Comparison of ENCODE assay signal across 21 cellular contexts in the genomic region with DNA sequence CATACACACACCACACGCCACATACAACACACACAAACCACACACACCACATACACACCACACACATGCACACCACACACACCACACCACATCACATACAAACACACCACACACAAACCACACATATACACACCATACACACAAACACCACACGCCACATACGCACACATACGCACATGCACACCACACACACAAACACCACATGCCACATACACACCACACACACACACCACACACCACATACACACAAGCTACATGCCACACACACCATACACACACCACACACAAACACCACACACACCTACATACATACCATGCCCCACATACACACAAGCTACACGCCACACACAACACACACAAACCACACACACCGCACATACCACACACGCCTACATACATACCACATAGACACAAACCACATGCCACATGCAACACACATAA. TPM values are rescaled to one million over a fixed set of nuclear protein-coding genes. Genes with fewer than 3 reads are reported as not detected.
DNase-seq lines count a peak whose midpoint lies in the region; ATAC-seq, FAIRE-seq and TF ChIP-seq lines count a peak whose summit lies in the region.
"Had no signal": no experiment of that assay in that cellular context is flagged by ENCODE, and none has a peak within 500 bp of the region (broad histone marks: within the 10 kb centered on the region; RNA-seq: fewer than 3 reads in every experiment).

No MANE protein-coding gene starts in this region.

- TF ChIP-seq POLR2A in HepG2 (IDR thresholded peaks at IDR 0.05; ENCODE audit: insufficient read depth in 1 of 2, low read depth in 2 of 2, low read length in 2 of 2) (no peak), right lobe of liver (IDR thresholded peaks at IDR 0.05) (no peak), endothelial cell of umbilical vein (IDR thresholded peaks at IDR 0.05; ENCODE audit: low read depth, low read length) (no peak)

- H3K79me2 ChIP-seq in HepG2 (ENCODE audit: insufficient read depth, low read length) (no peaks in the 10 kb centered on the region), endothelial cell of umbilical vein (ENCODE audit: control insufficient read depth, insufficient read depth, low read length) (no peaks in the 10 kb centered on the region)

- H3K9ac ChIP-seq in HepG2 (ENCODE audit: insufficient read depth, low read depth, low read length) (no peak overlapping the region), endothelial cell of umbilical vein (replicated peaks; ENCODE audit: extremely low read depth, insufficient read depth, low read length) (no peak overlapping the region)

- no peaks in the 10 kb centered on the region for H3K9me1 ChIP-seq in endothelial cell of umbilical vein (replicated peaks; ENCODE audit: control insufficient read depth, extremely low read depth, insufficient read depth, low read length)

- FAIRE-seq in HepG2 (lab: Jason Lieb, UNC), result peak; percentile 8
- peak; percentile 43 for FAIRE-seq in endothelial cell of umbilical vein (lab: Jason Lieb, UNC)
- FAIRE-seq in urothelium cell line (lab: Jason Lieb, UNC), result peak; percentile 99
- FAIRE-seq: G401.6 had no signal

- no peaks in the 10 kb centered on the region for H3K36me3 Mint-ChIP-seq in activated CD4-positive, alpha-beta T cell treated with anti-CD3 and anti-CD28 coated beads for 36 hours (ENCODE audit: low read depth)
- H3K36me3 Mint-ChIP-seq: CD8-positive, alpha-beta T cell had no signal

- intact Hi-C loops in HepG2 (cut with micrococcal nuclease; ENCODE audit: unreplicated experiment), result no loop called here
- intact Hi-C loops in right lobe of liver (cut with DNase I), result no loop called here
- intact Hi-C loops in endothelial cell of umbilical vein (cut with micrococcal nuclease), result no loop called here
- intact Hi-C loops in activated CD4-positive, alpha-beta T cell treated with anti-CD3 and anti-CD28 coated beads for 36 hours (cut with DNase I, micrococcal nuclease), result loop anchor here (2.0 kb wide), 2 partner anchors 116 to 234 kb away; partner anchors contain the start of gene TSPAN32 (in 1 of the 2)

- H3K4me2 ChIP-seq in HepG2 (ENCODE audit: low read depth, low read length) (no peak overlapping the region), endothelial cell of umbilical vein (ENCODE audit: insufficient read depth, low read length) (no peak overlapping the region)
- H3K4me2 ChIP-seq: PC-9 had no signal

- H2AFZ ChIP-seq in HepG2 (ENCODE audit: low read length) (no peak overlapping the region), endothelial cell of umbilical vein (ENCODE audit: low read depth, low read length) (no peak overlapping the region)
- H2AFZ ChIP-seq: PC-9 had no signal

- TF ChIP-seq EP300 in HepG2 (IDR thresholded peaks at IDR 0.05; ENCODE audit: low read depth in 2 of 2, low read length in 2 of 2) (no peak), HepG2 (CRISPR knock-in tag; IDR thresholded peaks at IDR 0.05; ENCODE audit: borderline replicate concordance) (no peak)

- dilution Hi-C loops in endothelial cell of umbilical vein (cut with MboI; ENCODE audit: extremely low pct_ligation_motif_present, low sequenced_read_pairs), result no loop called here

- ATAC-seq in HepG2 (no peak), right lobe of liver (no peak), foreskin keratinocyte (no peak), HG02678 (IDR thresholded peaks at IDR 0.05; ENCODE audit: unreplicated experiment) (no peak)
- ATAC-seq in activated CD4-positive, alpha-beta T cell treated with anti-CD3 and anti-CD28 coated beads for 36 hours, result no peak

- H3K4me1 Mint-ChIP-seq in activated CD4-positive, alpha-beta T cell treated with anti-CD3 and anti-CD28 coated beads for 36 hours, result no peaks in the 10 kb centered on the region

- H3K27ac ChIP-seq in HepG2 (ENCODE audit: extremely low read length, insufficient read depth, low read length) (no peak overlapping the region), right lobe of liver (no peak overlapping the region), RWPE1 (peak overlapping the region; percentile 74; the same call in 1 of the 2 replicates), endothelial cell of umbilical vein (ENCODE audit: insufficient read depth, low read depth, low read length) (no peak overlapping the region), foreskin keratinocyte (no peak overlapping the region)
- H3K27ac ChIP-seq: C4-2B, PC-9, SJSA1 had no signal

- H3K27ac Mint-ChIP-seq in activated CD4-positive, alpha-beta T cell treated with anti-CD3 and anti-CD28 coated beads for 36 hours, result no peak overlapping the region
- H3K27ac Mint-ChIP-seq: CD8-positive, alpha-beta T cell had no signal

- H3K9me3 ChIP-seq in HepG2 (ENCODE audit: low read length), result no peaks in the 10 kb centered on the region
- H3K9me3 ChIP-seq in right lobe of liver, result no peaks in the 10 kb centered on the region
- no peaks in the 10 kb centered on the region for H3K9me3 ChIP-seq in endothelial cell of umbilical vein (replicated peaks; ENCODE audit: control insufficient read depth, insufficient read depth, low read length)
- H3K9me3 ChIP-seq: Caco-2, MG63, SJSA1 had no signal

- H4K20me1 ChIP-seq in HepG2 (ENCODE audit: insufficient read depth, low read length) (no peaks in the 10 kb centered on the region), endothelial cell of umbilical vein (replicated peaks; ENCODE audit: control insufficient read depth, extremely low read depth, insufficient read depth, low read length) (no peaks in the 10 kb centered on the region)

- WGBS in HepG2 (ENCODE audit: low lambda C conversion rate), result 72% methylated on average over 7 of the region's 7 CpGs
- 78% methylated on average over 4 of the region's 7 CpGs for WGBS in right lobe of liver (ENCODE audit: insufficient coverage, low coverage, low lambda C conversion rate, missing lambda C conversion rate)

- TF ChIP-seq RAD21 in HepG2 (CRISPR knock-in tag; IDR thresholded peaks at IDR 0.05), result no peak

- BruUV-seq in HepG2 (replicated peaks; lab: Mats Ljungman, UMichigan) (no TSS peak), endothelial cell of umbilical vein (replicated peaks; lab: Mats Ljungman, UMichigan) (no TSS peak)

- no peaks in the 10 kb centered on the region for H3K9me3 Mint-ChIP-seq in activated CD4-positive, alpha-beta T cell treated with anti-CD3 and anti-CD28 coated beads for 36 hours (ENCODE audit: low read depth)
- H3K9me3 Mint-ChIP-seq: CD8-positive, alpha-beta T cell had no signal

- no peak overlapping the region for H3K4me3 Mint-ChIP-seq in activated CD4-positive, alpha-beta T cell treated with anti-CD3 and anti-CD28 coated beads for 36 hours
- H3K4me3 Mint-ChIP-seq: CD8-positive, alpha-beta T cell had no signal

- DNase-seq in HepG2 (ENCODE audit: low spot score) (no peak), right lobe of liver (no peak), RWPE1 (ENCODE audit: low spot score) (no peak), endothelial cell of umbilical vein (ENCODE audit: low read depth, low spot score) (no peak), urothelium cell line (ENCODE audit: low spot score) (no peak), foreskin keratinocyte (no peak)
- DNase-seq in activated CD4-positive, alpha-beta T cell treated with anti-CD3 and anti-CD28 coated beads for 36 hours, result no peak
- DNase-seq: MG63, NCI-H446 treated with DMSO at 0.1 percent for 48 hours, PC-9, Right ventricle myocardium superior had no signal

- CTCF ChIA-PET in HepG2 (lab: Yijun Ruan, JAX; ENCODE audit: low intra/inter-chr PET ratio, low total read pairs), result interaction anchor here (1.1 to 2.3 kb wide), 4 partner anchors 8 to 234 kb away, joined by 3 to 28 read pairs (median 5); no protein-coding TSS in a partner anchor
- CTCF ChIA-PET in RWPE1 (lab: Yijun Ruan, JAX), result no interaction called here
- CTCF ChIA-PET in endothelial cell of umbilical vein (lab: Charles Lee), result interaction anchor here (1.0 to 2.6 kb wide), 2 partner anchors 119 to 233 kb away, joined by 3 to 43 read pairs; no protein-coding TSS in a partner anchor
- CTCF ChIA-PET in activated CD4-positive, alpha-beta T cell treated with anti-CD3 and anti-CD28 coated beads for 36 hours (lab: Charles Lee), result interaction anchor here (0.5 to 3.0 kb wide), 4 partner anchors 196 to 293 kb away, joined by 3 to 19 read pairs (median 3); no protein-coding TSS in a partner anchor

- H3K36me3 ChIP-seq in HepG2 (replicated peaks in 1 of 2; ENCODE audit: control insufficient read depth in 1 of 2, insufficient read depth in 2 of 2, low read length in 2 of 2) (no peaks in the 10 kb centered on the region), right lobe of liver (no peaks in the 10 kb centered on the region), endothelial cell of umbilical vein (ENCODE audit: control insufficient read depth in 2 of 2, extremely low read depth in 1 of 2, insufficient read depth in 2 of 2, low read length in 2 of 2) (no peaks in the 10 kb centered on the region)
- H3K36me3 ChIP-seq: MG63, SJSA1 had no signal

- in situ Hi-C loops in HepG2 (cut with HindIII; ENCODE audit: extremely low pct_ligation_motif_present, low pct_unique_long_range_greater_than_20kb), result no loop called here

- no peaks in the 10 kb centered on the region for H3K4me1 ChIP-seq in HepG2 (ENCODE audit: insufficient read depth, low read length)
- no peaks in the 10 kb centered on the region for H3K4me1 ChIP-seq in right lobe of liver
- H3K4me1 ChIP-seq in endothelial cell of umbilical vein (ENCODE audit: control insufficient read depth, extremely low read depth, insufficient read depth, low read length), result no peaks in the 10 kb centered on the region
- no peaks in the 10 kb centered on the region for H3K4me1 ChIP-seq in foreskin keratinocyte
- H3K4me1 ChIP-seq: SJSA1 had no signal

- H3K27me3 Mint-ChIP-seq in activated CD4-positive, alpha-beta T cell treated with anti-CD3 and anti-CD28 coated beads for 36 hours, result peaks cover 9% of the 10 kb centered on the region

- no peak for TF ChIP-seq CTCF in HepG2 (CRISPR knock-in tag; IDR thresholded peaks at IDR 0.05)
- no peak for TF ChIP-seq CTCF in right lobe of liver (IDR thresholded peaks at IDR 0.05)
- TF ChIP-seq CTCF in RWPE1 (conservative IDR thresholded peaks at IDR 0.05; ENCODE audit: low read depth), result no peak
- no peak for TF ChIP-seq CTCF in endothelial cell of umbilical vein (IDR thresholded peaks at IDR 0.05; ENCODE audit: extremely low read depth in 1 of 2, insufficient read depth in 1 of 2, low read depth in 1 of 2, low read length in 2 of 2)
- TF ChIP-seq CTCF in foreskin keratinocyte (conservative IDR thresholded peaks at IDR 0.05), result no peak

- H3K27me3 ChIP-seq in HepG2 (ENCODE audit: control insufficient read depth in 1 of 2, insufficient read depth in 2 of 2, low read length in 2 of 2) (peaks cover 5 to 71% of the 10 kb centered on the region in 2 experiments), right lobe of liver (no peaks in the 10 kb centered on the region), endothelial cell of umbilical vein (ENCODE audit: control insufficient read depth in 2 of 2, insufficient read depth in 2 of 2, low read length in 2 of 2) (peaks cover 0 to 6% of the 10 kb centered on the region in 2 experiments), foreskin keratinocyte (no peaks in the 10 kb centered on the region)
- H3K27me3 ChIP-seq: MG63 had no signal

- POLR2A ChIA-PET in HepG2 (lab: Yijun Ruan, JAX), result no interaction called here
- POLR2A ChIA-PET in RWPE1 (lab: Yijun Ruan, JAX; ENCODE audit: low non-redundant PET), result no interaction called here
- POLR2A ChIA-PET in endothelial cell of umbilical vein (lab: Charles Lee), result no interaction called here
- POLR2A ChIA-PET in activated CD4-positive, alpha-beta T cell treated with anti-CD3 and anti-CD28 coated beads for 36 hours (lab: Charles Lee), result no interaction called here

- no peak overlapping the region for H3K4me3 ChIP-seq in HepG2 (replicated peaks in 1 of 3; ENCODE audit: insufficient read depth in 1 of 3, low read depth in 2 of 3, low read length in 3 of 3)
- no peak overlapping the region for H3K4me3 ChIP-seq in right lobe of liver
- H3K4me3 ChIP-seq in endothelial cell of umbilical vein (replicated peaks in 1 of 3; ENCODE audit: insufficient read depth in 1 of 3, low read depth in 1 of 3, low read length in 3 of 3), result no peak overlapping the region
- H3K4me3 ChIP-seq: MG63, PC-9, SJSA1 had no signal

RNA-seq across cellular contexts. Expression of gene TH, which starts 15.7 kb away (rescaled TPM):
- total RNA-seq in HepG2 (2016; rRNA removed; fragmentation: Illumina TruSeq; extraction: Trizol) (not detected in 2 replicates), right lobe of liver (under 1 TPM in 2 of 6 experiments, not detected in 4; 0.51 to 0.64 TPM), endothelial cell of umbilical vein (not detected in 2 replicates), foreskin keratinocyte (2.0 and 2.9 TPM in 2 replicates)
- not detected in 2 replicates for total RNA-seq in HepG2 (2016; cell fraction: cytosol; rRNA removed; fragmentation: Illumina TruSeq; extraction: Trizol; ENCODE audit: low read depth)
- total RNA-seq in HepG2 (2016; cell fraction: insoluble cytoplasmic fraction; rRNA removed; fragmentation: Illumina TruSeq; extraction: Trizol), result not detected in 2 replicates
- not detected in 2 replicates for total RNA-seq in HepG2 (2016; cell fraction: membrane; rRNA removed; fragmentation: Illumina TruSeq; extraction: Trizol)
- not detected in 2 replicates for total RNA-seq in HepG2 (2016; cell fraction: nucleus; rRNA removed; fragmentation: Illumina TruSeq; extraction: Trizol)
- polyA plus RNA-seq in HepG2 (2011; rRNA removed) (0.36 and 0.42 TPM in 2 replicates), endothelial cell of umbilical vein (not detected in 2 replicates), foreskin keratinocyte (3.6 and 3.7 TPM in 2 replicates)
- polyA plus RNA-seq in HepG2 (2011; cell fraction: cytosol; rRNA removed), result 0.08 and 0.15 TPM in 2 replicates
- polyA plus RNA-seq in HepG2 (2011; cell fraction: nucleus; rRNA removed), result 3.1 and 4.3 TPM in 2 replicates
- not detected in 2 replicates for polyA plus RNA-seq in HepG2 (2012)
- not detected in 2 replicates for polyA plus RNA-seq in HepG2 (2016; cell fraction: cytosol; fragmentation: Illumina TruSeq; extraction: Trizol; ENCODE audit: low read depth)
- not detected in 2 replicates for polyA plus RNA-seq in HepG2 (2016; cell fraction: insoluble cytoplasmic fraction; fragmentation: Illumina TruSeq; extraction: Trizol; ENCODE audit: low read depth)
- polyA plus RNA-seq in HepG2 (2016; cell fraction: membrane; fragmentation: Illumina TruSeq; extraction: Trizol; ENCODE audit: low read depth), result not detected in 2 replicates
- not detected in 2 replicates for polyA plus RNA-seq in HepG2 (2016; cell fraction: nucleus; fragmentation: Illumina TruSeq; extraction: Trizol; ENCODE audit: insufficient read depth, low read depth)
- polyA minus RNA-seq in HepG2 (2011; rRNA and poly(A)+ RNA removed; ENCODE audit: low replicate concordance), result not detected in 2 replicates
- polyA minus RNA-seq in HepG2 (2011; cell fraction: cytosol; rRNA and poly(A)+ RNA removed), result not detected in 2 replicates
- polyA minus RNA-seq in HepG2 (2011; cell fraction: nucleus; rRNA and poly(A)+ RNA removed), result not detected in 2 replicates
- not detected in 2 replicates for polyA plus RNA-seq in endothelial cell of umbilical vein (2011; cell fraction: cytosol; rRNA removed)
- not detected in 2 replicates for polyA plus RNA-seq in endothelial cell of umbilical vein (2011; cell fraction: nucleus; rRNA removed)
- polyA plus RNA-seq in endothelial cell of umbilical vein (2012), result not detected in 2 replicates
- polyA minus RNA-seq in endothelial cell of umbilical vein, result not detected in 2 replicates
- polyA minus RNA-seq in endothelial cell of umbilical vein (2011; cell fraction: cytosol; rRNA and poly(A)+ RNA removed), result not detected
- polyA minus RNA-seq in endothelial cell of umbilical vein (2011; cell fraction: nucleus; rRNA and poly(A)+ RNA removed), result not detected in 2 replicates
- not detected for total RNA-seq in activated CD4-positive, alpha-beta T cell treated with anti-CD3 and anti-CD28 coated beads for 36 hours
- total RNA-seq: Caco-2; CD8-positive, alpha-beta T cell; H4; LHCN-M2; Right ventricle myocardium superior; SJSA1 had no signal
- polyA plus RNA-seq: AG04450 had no signal

RNA-seq across cellular contexts. Expression of gene INS, which starts 26.3 kb away (rescaled TPM):
- total RNA-seq in HepG2 (2016; rRNA removed; fragmentation: Illumina TruSeq; extraction: Trizol) (not detected in 2 replicates), right lobe of liver (not detected), endothelial cell of umbilical vein (not detected in 2 replicates), foreskin keratinocyte (not detected in 2 replicates)
- not detected in 2 replicates for total RNA-seq in HepG2 (2016; cell fraction: cytosol; rRNA removed; fragmentation: Illumina TruSeq; extraction: Trizol; ENCODE audit: low read depth)
- not detected in 2 replicates for total RNA-seq in HepG2 (2016; cell fraction: insoluble cytoplasmic fraction; rRNA removed; fragmentation: Illumina TruSeq; extraction: Trizol)
- total RNA-seq in HepG2 (2016; cell fraction: membrane; rRNA removed; fragmentation: Illumina TruSeq; extraction: Trizol), result not detected in 2 replicates
- total RNA-seq in HepG2 (2016; cell fraction: nucleus; rRNA removed; fragmentation: Illumina TruSeq; extraction: Trizol), result not detected in 2 replicates
- polyA plus RNA-seq in HepG2 (2011; rRNA removed) (not detected in 2 replicates), endothelial cell of umbilical vein (not detected in 2 replicates), foreskin keratinocyte (not detected in 2 replicates)
- not detected in 2 replicates for polyA plus RNA-seq in HepG2 (2011; cell fraction: cytosol; rRNA removed)
- not detected in 2 replicates for polyA plus RNA-seq in HepG2 (2011; cell fraction: nucleus; rRNA removed)
- not detected in 2 replicates for polyA plus RNA-seq in HepG2 (2012)
- not detected in 2 replicates for polyA plus RNA-seq in HepG2 (2016; cell fraction: cytosol; fragmentation: Illumina TruSeq; extraction: Trizol; ENCODE audit: low read depth)
- not detected in 2 replicates for polyA plus RNA-seq in HepG2 (2016; cell fraction: insoluble cytoplasmic fraction; fragmentation: Illumina TruSeq; extraction: Trizol; ENCODE audit: low read depth)
- not detected in 2 replicates for polyA plus RNA-seq in HepG2 (2016; cell fraction: membrane; fragmentation: Illumina TruSeq; extraction: Trizol; ENCODE audit: low read depth)
- not detected in 2 replicates for polyA plus RNA-seq in HepG2 (2016; cell fraction: nucleus; fragmentation: Illumina TruSeq; extraction: Trizol; ENCODE audit: insufficient read depth, low read depth)
- not detected in 2 replicates for polyA minus RNA-seq in HepG2 (2011; rRNA and poly(A)+ RNA removed; ENCODE audit: low replicate concordance)
- not detected in 2 replicates for polyA minus RNA-seq in HepG2 (2011; cell fraction: cytosol; rRNA and poly(A)+ RNA removed)
- not detected in 2 replicates for polyA minus RNA-seq in HepG2 (2011; cell fraction: nucleus; rRNA and poly(A)+ RNA removed)
- polyA plus RNA-seq in endothelial cell of umbilical vein (2011; cell fraction: cytosol; rRNA removed), result not detected in 2 replicates
- not detected in 2 replicates for polyA plus RNA-seq in endothelial cell of umbilical vein (2011; cell fraction: nucleus; rRNA removed)
- not detected in 2 replicates for polyA plus RNA-seq in endothelial cell of umbilical vein (2012)
- polyA minus RNA-seq in endothelial cell of umbilical vein, result not detected in 2 replicates
- polyA minus RNA-seq in endothelial cell of umbilical vein (2011; cell fraction: cytosol; rRNA and poly(A)+ RNA removed), result not detected
- polyA minus RNA-seq in endothelial cell of umbilical vein (2011; cell fraction: nucleus; rRNA and poly(A)+ RNA removed), result not detected in 2 replicates
- not detected for total RNA-seq in activated CD4-positive, alpha-beta T cell treated with anti-CD3 and anti-CD28 coated beads for 36 hours
- total RNA-seq: Caco-2; CD8-positive, alpha-beta T cell; H4; LHCN-M2; PC-9; Right ventricle myocardium superior; RPMI7951; SJSA1 had no signal
- polyA plus RNA-seq: AG04450 had no signal

RNA-seq across cellular contexts. Expression of gene IGF2, which starts 48.1 kb away (rescaled TPM):
- total RNA-seq in HepG2 (2016; rRNA removed; fragmentation: Illumina TruSeq; extraction: Trizol), result 79.1 and 138 TPM in 2 replicates
- total RNA-seq in HepG2 (2016; cell fraction: cytosol; rRNA removed; fragmentation: Illumina TruSeq; extraction: Trizol; ENCODE audit: low read depth), result 150 and 154 TPM in 2 replicates
- 71.0 and 125 TPM in 2 replicates for total RNA-seq in HepG2 (2016; cell fraction: insoluble cytoplasmic fraction; rRNA removed; fragmentation: Illumina TruSeq; extraction: Trizol)
- total RNA-seq in HepG2 (2016; cell fraction: membrane; rRNA removed; fragmentation: Illumina TruSeq; extraction: Trizol), result 362 and 363 TPM in 2 replicates
- total RNA-seq in HepG2 (2016; cell fraction: nucleus; rRNA removed; fragmentation: Illumina TruSeq; extraction: Trizol), result 89.6 and 109 TPM in 2 replicates
- polyA plus RNA-seq in HepG2 (2011; rRNA removed), result 254 and 379 TPM in 2 replicates
- 454 and 616 TPM in 2 replicates for polyA plus RNA-seq in HepG2 (2011; cell fraction: cytosol; rRNA removed)
- 839 and 1,149 TPM in 2 replicates for polyA plus RNA-seq in HepG2 (2011; cell fraction: nucleus; rRNA removed)
- 4,210 and 4,559 TPM in 2 replicates for polyA plus RNA-seq in HepG2 (2012)
- polyA plus RNA-seq in HepG2 (2016; cell fraction: cytosol; fragmentation: Illumina TruSeq; extraction: Trizol; ENCODE audit: low read depth), result 341 and 387 TPM in 2 replicates
- polyA plus RNA-seq in HepG2 (2016; cell fraction: insoluble cytoplasmic fraction; fragmentation: Illumina TruSeq; extraction: Trizol; ENCODE audit: low read depth), result 1,191 and 1,950 TPM in 2 replicates
- polyA plus RNA-seq in HepG2 (2016; cell fraction: membrane; fragmentation: Illumina TruSeq; extraction: Trizol; ENCODE audit: low read depth), result 1,798 and 2,413 TPM in 2 replicates
- 949 and 1,082 TPM in 2 replicates for polyA plus RNA-seq in HepG2 (2016; cell fraction: nucleus; fragmentation: Illumina TruSeq; extraction: Trizol; ENCODE audit: insufficient read depth, low read depth)
- polyA minus RNA-seq in HepG2 (2011; rRNA and poly(A)+ RNA removed; ENCODE audit: low replicate concordance), result 0.19 and 781 TPM in 2 replicates
- polyA minus RNA-seq in HepG2 (2011; cell fraction: cytosol; rRNA and poly(A)+ RNA removed), result 811 and 1,353 TPM in 2 replicates
- 170 and 248 TPM in 2 replicates for polyA minus RNA-seq in HepG2 (2011; cell fraction: nucleus; rRNA and poly(A)+ RNA removed)
- 100 to 1,000 TPM in 5 of 6 experiments, 10 to 100 TPM in 1; 86.6 to 289 (median 177) TPM for total RNA-seq in right lobe of liver
- total RNA-seq in endothelial cell of umbilical vein, result 21.0 and 34.1 TPM in 2 replicates
- 4.3 and 5.7 TPM in 2 replicates for polyA plus RNA-seq in endothelial cell of umbilical vein
- 4.0 and 5.9 TPM in 2 replicates for polyA plus RNA-seq in endothelial cell of umbilical vein (2011; cell fraction: cytosol; rRNA removed)
- polyA plus RNA-seq in endothelial cell of umbilical vein (2011; cell fraction: nucleus; rRNA removed), result 1.2 and 1.4 TPM in 2 replicates
- 10.6 and 78.9 TPM in 2 replicates for polyA plus RNA-seq in endothelial cell of umbilical vein (2012)
- 3.0 and 7.7 TPM in 2 replicates for polyA minus RNA-seq in endothelial cell of umbilical vein
- polyA minus RNA-seq in endothelial cell of umbilical vein (2011; cell fraction: cytosol; rRNA and poly(A)+ RNA removed), result not detected
- 0.38 and 1.0 TPM in 2 replicates for polyA minus RNA-seq in endothelial cell of umbilical vein (2011; cell fraction: nucleus; rRNA and poly(A)+ RNA removed)
- under 0.01 and 0.14 TPM in 2 replicates for total RNA-seq in foreskin keratinocyte
- polyA plus RNA-seq in foreskin keratinocyte, result 0.06 and 0.29 TPM in 2 replicates
- total RNA-seq in activated CD4-positive, alpha-beta T cell treated with anti-CD3 and anti-CD28 coated beads for 36 hours, result 1 to 10 TPM; 8.6 to 9.2 TPM
- total RNA-seq: CD8-positive, alpha-beta T cell; RPMI7951 had no signal

Comparison
In these comparisons a context has a peak if more than half of its experiments do, and no peak if none do; other contexts are left out.
1. intact Hi-C loops: an anchor here in activated CD4-positive, alpha-beta T cell treated with anti-CD3 and anti-CD28 coated beads for 36 hours (2.0 kb wide); none called in HepG2, right lobe of liver and endothelial cell of umbilical vein.